21 cellular contexts compared by ENCODE assay signal in genomic region chr19:35363711-35364425, GRCh38. TPM values are rescaled to one million over a fixed set of nuclear protein-coding genes. Genes with fewer than 3 reads are reported as not detected.
A peak's percentile ranks its signal among the peaks of the same experiment; 100 is the strongest.
DNase-seq lines count a peak whose midpoint lies in the region; ATAC-seq and TF ChIP-seq lines count a peak whose summit lies in the region.
"Had no signal": no experiment of that assay in that cellular context is flagged by ENCODE, and none has a peak within 500 bp of the region (broad histone marks: within the 10 kb centered on the region; RNA-seq: fewer than 3 reads in every experiment).

No MANE protein-coding gene starts in this region.

- no peaks in the 10 kb centered on the region for H3K36me3 Mint-ChIP-seq in neural progenitor cell
- H3K36me3 Mint-ChIP-seq: CD14-positive monocyte; CD4-positive, alpha-beta memory T cell had no signal

- no peak overlapping the region for H3K4me3 Mint-ChIP-seq in neural progenitor cell
- H3K4me3 Mint-ChIP-seq: H9 had no signal

- H4K20me1 ChIP-seq in neural progenitor cell (ENCODE audit: low read depth), result no peaks in the 10 kb centered on the region
- H4K20me1 ChIP-seq: BLaER1 had no signal

- H3K4me1 Mint-ChIP-seq in neural progenitor cell, result peaks cover 8% of the 10 kb centered on the region
- H3K4me1 Mint-ChIP-seq: CD4-positive, alpha-beta memory T cell; H9 had no signal

- no peaks in the 10 kb centered on the region for H3K9me3 ChIP-seq in neural progenitor cell (ENCODE audit: low read depth)
- H3K9me3 ChIP-seq: BLaER1 had no signal

- H3K27ac Mint-ChIP-seq in neural progenitor cell, result peak overlapping the region; percentile 53
- H3K27ac Mint-ChIP-seq: CD4-positive, alpha-beta memory T cell; H9 had no signal

- no peak overlapping the region for H3K27ac ChIP-seq in neural progenitor cell
- H3K27ac ChIP-seq: BLaER1, HL-60 had no signal

- H3F3A ChIP-seq in neural progenitor cell (ENCODE audit: low read depth), result no peaks in the 10 kb centered on the region

- H3K4me3 ChIP-seq in neural progenitor cell, result no peak overlapping the region
- H3K4me3 ChIP-seq: BLaER1, GM12878 had no signal

- no peaks in the 10 kb centered on the region for H3K27me3 Mint-ChIP-seq in neural progenitor cell (ENCODE audit: insufficient read depth, low read depth)

- no peak overlapping the region for H3K4me2 ChIP-seq in neural progenitor cell
- H3K4me2 ChIP-seq: BLaER1 had no signal

- no peaks in the 10 kb centered on the region for H3K36me3 ChIP-seq in neural progenitor cell
- H3K36me3 ChIP-seq: BLaER1 had no signal

- no peak for ATAC-seq in HG02588 (IDR thresholded peaks at IDR 0.05; ENCODE audit: unreplicated experiment)
- ATAC-seq: GM12878 had no signal

- no peak for TF ChIP-seq CTCF in neural progenitor cell (IDR thresholded peaks at IDR 0.05)

- no peaks in the 10 kb centered on the region for H3K4me1 ChIP-seq in neural progenitor cell

- H2AFZ ChIP-seq in neural progenitor cell (replicated peaks), result no peak overlapping the region

- H3K27me3 ChIP-seq in neural progenitor cell, result no peaks in the 10 kb centered on the region
- H3K27me3 ChIP-seq: BLaER1 had no signal

- H3K79me2 ChIP-seq in neural progenitor cell (ENCODE audit: low read depth), result no peaks in the 10 kb centered on the region

- no peaks in the 10 kb centered on the region for H3K9me3 Mint-ChIP-seq in neural progenitor cell
- H3K9me3 Mint-ChIP-seq: CD4-positive, alpha-beta memory T cell; H9 had no signal

- no peak overlapping the region for H3K9ac ChIP-seq in neural progenitor cell
- H3K9ac ChIP-seq: BLaER1 had no signal

- peak; percentile 7 to 10 for DNase-seq in activated T-cell treated with anti-CD3 and anti-CD28 coated beads, Interleukin-2, amount 50 U/mL, for 48 hours
- DNase-seq in activated T-cell treated with anti-CD3 and anti-CD28 coated beads for 4 hours (no peak), neural progenitor cell (ENCODE audit: low spot score) (no peak), NCI-H187 treated with DMSO at 0.1 percent for 48 hours (lab: John Stamatoyannopoulos, UW) (no peak), amygdala (lab: John Stamatoyannopoulos, UW) (no peak)
- DNase-seq in stimulated activated CD8-positive, alpha-beta memory T cell treated with anti-CD3 and anti-CD28 coated beads, Interleukin-4, amount 100 ng/mL, for 48 hours, result peak; percentile 5
- DNase-seq: 8988T; CD4-positive, alpha-beta memory T cell; DMS153; DMS79; GDM1; GOT3; H9 had no signal

RNA-seq across cellular contexts. Expression of gene FFAR3, which starts 5.6 kb away (rescaled TPM):
- not detected in 2 replicates for total RNA-seq in neural progenitor cell (ENCODE audit: low replicate concordance)
- total RNA-seq: CD4-positive, alpha-beta memory T cell; Daoy; H9 had no signal

RNA-seq across cellular contexts. Expression of gene GPR42, which starts 7.0 kb away (rescaled TPM):
- total RNA-seq in neural progenitor cell (ENCODE audit: low replicate concordance), result not detected in 2 replicates
- total RNA-seq: A673; CD4-positive, alpha-beta memory T cell; Daoy; H9; HT1080 had no signal

RNA-seq across cellular contexts. Expression of gene FFAR1, which starts 16.2 kb away (rescaled TPM):
- total RNA-seq in neural progenitor cell (ENCODE audit: low replicate concordance), result 0.06 TPM in 1 of 2 replicates, not detected in the other
- total RNA-seq: A673; CD4-positive, alpha-beta memory T cell; Daoy; H9 had no signal

RNA-seq across cellular contexts. Expression of gene CD22, which starts 34.9 kb away (rescaled TPM):
- 0.62 TPM in 1 of 2 replicates, not detected in the other for total RNA-seq in neural progenitor cell (ENCODE audit: low replicate concordance)
- total RNA-seq: A673, Daoy, H9 had no signal

Comparison
In these comparisons a context has a peak if more than half of its experiments do, and no peak if none do; other contexts are left out.
1. DNase-seq: peak in activated T-cell treated with anti-CD3 and anti-CD28 coated beads, Interleukin-2, amount 50 U/mL, for 48 hours (2 of 2) and stimulated activated CD8-positive, alpha-beta memory T cell treated with anti-CD3 and anti-CD28 coated beads, Interleukin-4, amount 100 ng/mL, for 48 hours (single experiment); none in activated T-cell treated with anti-CD3 and anti-CD28 coated beads for 4 hours (single experiment), neural progenitor cell (single experiment), NCI-H187 treated with DMSO at 0.1 percent for 48 hours (single experiment) and amygdala (0 of 56).